19 cellular contexts compared by ENCODE assay signal in the genomic region with DNA sequence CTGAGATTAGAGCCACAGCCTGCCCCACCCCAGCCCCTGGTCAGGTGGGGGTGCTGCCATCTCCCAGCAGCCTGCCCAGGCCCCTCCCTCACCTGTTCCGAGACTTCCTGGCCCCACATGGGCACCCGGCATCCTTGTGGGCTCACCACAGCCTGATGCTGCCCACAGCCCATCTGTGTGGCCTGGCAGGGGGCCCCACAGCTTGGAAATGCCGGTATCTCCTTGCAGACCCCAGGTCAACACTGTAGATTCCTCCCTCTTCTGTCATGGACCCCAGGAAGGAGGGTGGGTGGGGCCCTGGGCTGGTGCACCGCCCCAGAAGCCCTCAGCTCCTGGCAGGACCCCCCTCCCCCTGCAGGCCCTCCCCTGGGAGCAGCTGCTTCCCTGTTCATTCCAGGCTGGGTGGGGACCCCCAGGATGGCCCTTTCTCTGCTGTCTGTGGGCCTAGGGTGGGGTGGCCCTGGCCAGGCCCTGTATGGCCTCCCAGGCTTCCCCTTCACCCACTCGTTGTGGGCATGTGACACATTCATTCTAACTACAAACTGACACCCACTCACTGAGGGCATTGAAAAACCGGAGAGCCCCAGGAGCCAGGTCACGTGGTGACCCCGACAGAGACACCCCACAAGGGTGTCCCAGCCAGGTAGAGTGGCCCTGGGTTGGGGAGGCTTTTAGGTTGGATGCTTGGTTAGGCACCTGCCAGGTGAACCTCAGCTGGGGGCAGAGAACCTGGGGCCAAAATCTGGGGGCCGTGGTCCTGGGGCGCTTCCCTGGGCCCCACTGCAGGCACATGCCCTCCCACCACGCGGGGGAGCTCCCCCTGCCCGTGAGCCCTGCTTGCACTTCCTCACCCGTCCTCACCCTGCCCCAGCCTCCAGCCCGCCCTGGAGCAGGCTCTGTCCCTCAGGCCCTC. TPM values are rescaled to one million over a fixed set of nuclear protein-coding genes. Genes with fewer than 3 reads are reported as not detected.
"Had no signal": no experiment of that assay in that cellular context is flagged by ENCODE, and none has a peak within 500 bp of the region (broad histone marks: within the 10 kb centered on the region; RNA-seq: fewer than 3 reads in every experiment).

No MANE protein-coding gene starts in this region.

- H3K9me3 ChIP-seq: gastrocnemius medialis, left ventricle myocardium inferior, ovary, stomach, thoracic aorta, uterus had no signal

- H3K36me3 Mint-ChIP-seq: activated naive CD8-positive, alpha-beta T cell had no signal

- H3K4me3 ChIP-seq: gastrocnemius medialis, left ventricle myocardium inferior, ovary, stomach, thoracic aorta, uterus had no signal

- H3K4me3 Mint-ChIP-seq: activated CD4-positive, alpha-beta T cell treated with anti-CD3 and anti-CD28 coated beads, Interleukin-2, amount 10 ng/mL, durations not matched to agents 7 days and 5 days; activated naive CD8-positive, alpha-beta T cell; activated T-cell treated with anti-CD3 and anti-CD28 coated beads, Interleukin-2, amount 50 U/mL, for 4 hours had no signal

- H3K4me1 ChIP-seq: gastrocnemius medialis, left ventricle myocardium inferior, stomach, uterus had no signal

- H3K4me1 Mint-ChIP-seq: activated CD4-positive, alpha-beta T cell treated with anti-CD3 and anti-CD28 coated beads, Interleukin-2, amount 10 ng/mL, durations not matched to agents 7 days and 5 days had no signal

- DNase-seq: activated CD4-positive, alpha-beta T cell treated with anti-CD3 and anti-CD28 coated beads, Interleukin-2, amount 10 ng/mL, durations not matched to agents 7 days and 5 days; activated CD4-positive, CD25-positive, alpha-beta regulatory T cell; activated gamma-delta T cell; activated T-cell treated with anti-CD3 and anti-CD28 coated beads, Interleukin-2, amount 50 U/mL, for 4 hours; brain microvascular endothelial cell; effector memory CD4-positive, alpha-beta T cell; gastrocnemius medialis; kidney; left ventricle myocardium inferior; mesendoderm; ovary; stimulated activated CD4-positive, alpha-beta T cell treated with anti-CD3 and anti-CD28 coated beads, Interleukin-2, amount 100 ng/mL, for 48 hours; stimulated activated CD8-positive, alpha-beta memory T cell treated with anti-CD3 and anti-CD28 coated beads, Interleukin-4, amount 100 ng/mL, for 48 hours; stomach; uterus had no signal

- H3K36me3 ChIP-seq: brain microvascular endothelial cell, gastrocnemius medialis, left ventricle myocardium inferior, ovary, stomach, thoracic aorta, uterus had no signal

- H3K27ac Mint-ChIP-seq: activated CD4-positive, alpha-beta T cell treated with anti-CD3 and anti-CD28 coated beads, Interleukin-2, amount 10 ng/mL, durations not matched to agents 7 days and 5 days; activated naive CD8-positive, alpha-beta T cell had no signal

- H3K27me3 Mint-ChIP-seq: activated CD4-positive, alpha-beta T cell treated with anti-CD3 and anti-CD28 coated beads, Interleukin-2, amount 10 ng/mL, durations not matched to agents 7 days and 5 days; activated naive CD8-positive, alpha-beta T cell had no signal

- H3K27ac ChIP-seq: brain microvascular endothelial cell, epithelial cell of prostate, gastrocnemius medialis, left ventricle myocardium inferior, ovary, stomach, thoracic aorta, uterus had no signal

- H3K9me3 Mint-ChIP-seq: activated CD4-positive, alpha-beta T cell treated with anti-CD3 and anti-CD28 coated beads, Interleukin-2, amount 10 ng/mL, durations not matched to agents 7 days and 5 days; activated T-cell treated with anti-CD3 and anti-CD28 coated beads, Interleukin-2, amount 50 U/mL, for 4 hours had no signal

- H3K27me3 ChIP-seq: gastrocnemius medialis, ovary, stomach, uterus had no signal

- ATAC-seq: activated T-cell treated with anti-CD3 and anti-CD28 coated beads, Interleukin-2, amount 50 U/mL, for 4 hours; gastrocnemius medialis had no signal

RNA-seq across cellular contexts. Expression of a gene that starts 44.1 kb away (rescaled TPM):
- total RNA-seq: activated T-cell treated with anti-CD3 and anti-CD28 coated beads, Interleukin-2, amount 50 U/mL, for 4 hours; left ventricle myocardium inferior; thoracic aorta had no signal
- polyA plus RNA-seq: neural cell had no signal
